In the genomic region with DNA sequence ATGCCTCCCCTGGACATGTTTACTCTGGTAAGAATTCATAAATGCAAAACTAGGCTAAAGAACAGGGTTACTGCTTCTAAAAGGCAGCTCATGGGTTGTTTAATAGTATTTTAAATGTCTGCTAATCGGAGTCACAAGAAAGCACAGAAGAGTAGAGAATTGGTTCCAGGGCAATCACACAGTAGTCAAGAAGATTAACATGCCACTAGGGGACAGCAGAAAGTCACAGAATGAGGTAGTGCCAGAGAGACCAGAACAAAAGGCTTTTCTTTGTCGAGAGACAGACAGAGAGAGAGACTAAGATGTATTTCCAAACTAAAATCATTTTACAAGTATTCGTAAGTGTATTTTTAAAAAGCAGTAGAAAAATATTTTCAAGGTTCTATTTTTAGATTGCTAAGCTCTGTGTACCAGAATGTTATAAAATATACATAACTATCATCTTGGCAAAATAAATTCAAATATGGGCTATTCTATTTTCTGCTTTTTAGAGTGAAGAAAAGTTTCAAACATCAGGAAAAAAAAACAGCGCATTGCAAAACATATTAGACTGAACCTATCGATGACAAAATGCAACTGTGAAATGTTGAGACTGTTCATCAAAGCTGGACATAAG, we compare ENCODE assay signal across 8 cellular contexts.
A peak's percentile ranks its signal among the peaks of the same experiment; 100 is the strongest.
DNase-seq lines count a peak whose midpoint lies in the region; ATAC-seq, FAIRE-seq and TF ChIP-seq lines count a peak whose summit lies in the region.

No MANE protein-coding gene starts in this region.

- H3K4me3 ChIP-seq in mammary epithelial cell (replicated peaks in 1 of 3; ENCODE audit: insufficient read depth in 1 of 3, low read depth in 2 of 3, low read length in 3 of 3), result no peak overlapping the region
- no peak overlapping the region for H3K4me3 ChIP-seq in kidney (ENCODE audit: low read length in 2 of 2)
- H3K4me3 ChIP-seq in thyroid gland (replicated peaks in 1 of 3), result no peak overlapping the region

- CTCF ChIA-PET in mammary epithelial cell (lab: Charles Lee; ENCODE audit: low non-redundant PET), result interaction anchor here (0.5 kb wide), 1 partner anchor 1919 kb away, joined by 8 read pairs; no protein-coding TSS in a partner anchor

- DNase-seq in DMS53 treated with DMSO at 0.1 percent for 48 hours (lab: John Stamatoyannopoulos, UW; ENCODE audit: unreplicated experiment), result peak; percentile 65
- peak; percentile 6 for DNase-seq in HuH-7 (ENCODE audit: low spot score)
- DNase-seq in NOMO-1 treated with dmso at 0.1 percent for 144 hours (lab: John Stamatoyannopoulos, UW; ENCODE audit: unreplicated experiment), result peak; percentile 27
- peak; percentile 63 for DNase-seq in mammary epithelial cell
- DNase-seq in kidney, result no peak
- DNase-seq in thyroid gland, result peak in 1 of 2 donors; percentile 1

- intact Hi-C loops in mammary epithelial cell (cut with micrococcal nuclease) (loop anchor here (1.0 to 10.0 kb wide), 5 partner anchors 382 to 1384 kb away; partner anchors contain the start of gene MEIS2), kidney (cut with DNase I) (no loop called here), thyroid gland (cut with DNase I) (no loop called here)

- no peak for TF ChIP-seq POLR2A in thyroid gland (IDR thresholded peaks at IDR 0.05)

- no peaks in the 10 kb centered on the region for H3K79me2 ChIP-seq in mammary epithelial cell (ENCODE audit: insufficient read depth, low read length)

- H3K27me3 ChIP-seq in mammary epithelial cell (ENCODE audit: insufficient read depth, low read length), result no peaks in the 10 kb centered on the region
- H3K27me3 ChIP-seq in thyroid gland, result no peaks in the 10 kb centered on the region

- peak; percentile 90 for FAIRE-seq in kidney (lab: Jason Lieb, UNC)

- 25% methylated on average over 5 of the region's 5 CpGs for WGBS in mammary epithelial cell (ENCODE audit: low coverage, missing lambda C conversion rate)
- WGBS in thyroid gland, 2 donors, result 33 to 34% methylated on average over 5 of the region's 5 CpGs

- H3K27ac ChIP-seq in mammary epithelial cell (ENCODE audit: insufficient read depth, low read depth, low read length) (no peak overlapping the region), kidney (ENCODE audit: low read depth in 2 of 2, low read length in 2 of 2) (no peak overlapping the region), thyroid gland (no peak overlapping the region)

- dilution Hi-C loops in mammary epithelial cell (cut with HindIII; ENCODE audit: low sequenced_read_pairs), result no loop called here

- H3K9me3 ChIP-seq in mammary epithelial cell (replicated peaks; ENCODE audit: insufficient read depth, low read length) (no peaks in the 10 kb centered on the region), kidney (ENCODE audit: control insufficient read depth in 1 of 2, low read length in 2 of 2) (no peaks in the 10 kb centered on the region), thyroid gland (no peaks in the 10 kb centered on the region)

- peak; percentile 86 for ATAC-seq in GM21367 (IDR thresholded peaks at IDR 0.05; ENCODE audit: unreplicated experiment)
- ATAC-seq in GM21526 (IDR thresholded peaks at IDR 0.05; ENCODE audit: low FRiP score, unreplicated experiment), result no peak

- no peaks in the 10 kb centered on the region for H3K36me3 ChIP-seq in mammary epithelial cell (ENCODE audit: insufficient read depth, low read length)
- H3K36me3 ChIP-seq in kidney (ENCODE audit: control insufficient read depth in 1 of 2, insufficient read depth in 2 of 2, low read length in 2 of 2), result no peaks in the 10 kb centered on the region
- no peaks in the 10 kb centered on the region for H3K36me3 ChIP-seq in thyroid gland

- no peaks in the 10 kb centered on the region for H4K20me1 ChIP-seq in mammary epithelial cell (ENCODE audit: insufficient read depth, low read length)

- H3K4me2 ChIP-seq in mammary epithelial cell (ENCODE audit: insufficient read depth, low read depth, low read length), result no peak overlapping the region

- peak overlapping the region; percentile 70 for H2AFZ ChIP-seq in mammary epithelial cell (ENCODE audit: low read depth, low read length)

- H3K9ac ChIP-seq in mammary epithelial cell (ENCODE audit: insufficient read depth, low read length) (no peak overlapping the region), kidney (ENCODE audit: low read length in 2 of 2) (no peak overlapping the region)

- H3K4me1 ChIP-seq in mammary epithelial cell (ENCODE audit: insufficient read depth, low read length) (no peaks in the 10 kb centered on the region), kidney (ENCODE audit: control insufficient read depth in 1 of 2, insufficient read depth in 1 of 2, low read depth in 1 of 2, low read length in 2 of 2) (no peaks in the 10 kb centered on the region), thyroid gland (no peaks in the 10 kb centered on the region)

- in situ Hi-C loops in mammary epithelial cell (cut with MboI; ENCODE audit: low sequenced_read_pairs in 2 of 2), result loop anchor here (25.0 kb wide), 2 partner anchors 611 to 636 kb away; partner anchors contain the start of gene MEIS2 (in 1 of the 2)

- TF ChIP-seq CTCF in mammary epithelial cell (conservative IDR thresholded peaks at IDR 0.05 in 1 of 2, IDR thresholded peaks at IDR 0.05 in 1 of 2; ENCODE audit: extremely low read depth in 1 of 2, insufficient read depth in 1 of 2, low read depth in 1 of 2, low read length in 2 of 2) (peak; percentile 73 to 95), kidney (IDR thresholded peaks at IDR 0.05; ENCODE audit: borderline replicate concordance, extremely low read depth, insufficient read depth) (peak; percentile 81), thyroid gland (IDR thresholded peaks at IDR 0.05) (peak; percentile 22 to 82 (median 62))

- BruUV-seq in mammary epithelial cell (replicated peaks; lab: Mats Ljungman, UMichigan), result no TSS peak
